In genomic region chr11:85809881-85810280, GRCh38 we compare ENCODE assay signal across 8 cellular contexts. TPM values are rescaled to one million over a fixed set of nuclear protein-coding genes. Genes with fewer than 3 reads are reported as not detected.
A peak's percentile ranks its signal among the peaks of the same experiment; 100 is the strongest.
DNase-seq lines count a peak whose midpoint lies in the region; ATAC-seq and TF ChIP-seq lines count a peak whose summit lies in the region.

No MANE protein-coding gene starts in this region.

- peaks cover 0 to 8% of the 10 kb centered on the region in 2 donors for H3K4me1 ChIP-seq in gastrocnemius medialis

- no peak for TF ChIP-seq CTCF in gastrocnemius medialis (IDR thresholded peaks at IDR 0.05 in 4 of 5, conservative IDR thresholded peaks at IDR 0.05 in 1 of 5)

- intact Hi-C loops in head of caudate nucleus (cut with DNase I), result loop anchor here (10.0 kb wide), 1 partner anchor 135 kb away; no protein-coding TSS in a partner anchor
- intact Hi-C loops in gastrocnemius medialis (cut with DNase I; ENCODE audit: low total_unique reads), result loop anchor here (10.0 kb wide), 1 partner anchor 115 kb away; no protein-coding TSS in a partner anchor

- H3K4me3 ChIP-seq in gastrocnemius medialis, result peak overlapping the region; percentile 60 to 83 (median 64)

- peak; percentile 19 for DNase-seq in stimulated activated CD4-positive, alpha-beta T cell treated with anti-CD3 and anti-CD28 coated beads, Interleukin-15, amount 100 ng/mL, for 24 hours
- no peak for DNase-seq in stimulated activated CD4-positive, alpha-beta T cell treated with anti-CD3 and anti-CD28 coated beads, Interleukin-4, amount 100 ng/mL, for 1 hour
- peak; percentile 38 to 46 for DNase-seq in activated T-cell treated with anti-CD3 and anti-CD28 coated beads, Interleukin-2, amount 50 U/mL, for 48 hours
- DNase-seq in head of caudate nucleus (peak in 27 of 42 donors; percentile 6 to 72 (median 36)), gastrocnemius medialis (no peak), SKM-1 treated with dmso at 0.1 percent for 144 hours (lab: John Stamatoyannopoulos, UW; ENCODE audit: unreplicated experiment) (no peak)

- no peaks in the 10 kb centered on the region for H3K36me3 ChIP-seq in gastrocnemius medialis

- peak overlapping the region in 2 of 4 donors; percentile 19 to 42 for H3K27ac ChIP-seq in gastrocnemius medialis

- no peak for TF ChIP-seq POLR2A in gastrocnemius medialis (IDR thresholded peaks at IDR 0.05)

- no peaks in the 10 kb centered on the region for H3K27me3 ChIP-seq in gastrocnemius medialis

- in situ Hi-C loops in gastrocnemius medialis (cut with MboI; ENCODE audit: low sequenced_read_pairs in 4 of 4), result no loop called here

- ATAC-seq in gastrocnemius medialis, result no peak
- ATAC-seq in HG03045 (IDR thresholded peaks at IDR 0.05; ENCODE audit: unreplicated experiment), result no peak
- no peak for ATAC-seq in GM21381 (IDR thresholded peaks at IDR 0.05; ENCODE audit: unreplicated experiment)

- H3K9me3 ChIP-seq in gastrocnemius medialis, result no peaks in the 10 kb centered on the region

RNA-seq across cellular contexts. Expression of gene SYTL2, which starts 1.1 kb away (rescaled TPM):
- total RNA-seq in gastrocnemius medialis, result 10 to 100 TPM in 1 of 4 donors, 1 to 10 TPM in 2, under 1 TPM in 1; 0.97 to 11.9 (median 2.7) TPM

RNA-seq across cellular contexts. Expression of gene CCDC83, which starts 45.3 kb away (rescaled TPM):
- total RNA-seq in gastrocnemius medialis, result not detected

Comparison
In these comparisons a context has a peak if more than half of its experiments do, and no peak if none do; other contexts are left out.
1. DNase-seq: peak in stimulated activated CD4-positive, alpha-beta T cell treated with anti-CD3 and anti-CD28 coated beads, Interleukin-15, amount 100 ng/mL, for 24 hours (single experiment), activated T-cell treated with anti-CD3 and anti-CD28 coated beads, Interleukin-2, amount 50 U/mL, for 48 hours (2 of 2) and head of caudate nucleus (27 of 42); none in stimulated activated CD4-positive, alpha-beta T cell treated with anti-CD3 and anti-CD28 coated beads, Interleukin-4, amount 100 ng/mL, for 1 hour (single experiment), gastrocnemius medialis (0 of 2) and SKM-1 treated with dmso at 0.1 percent for 144 hours (single experiment).